23 cellular contexts compared by ENCODE assay signal in the genomic region with DNA sequence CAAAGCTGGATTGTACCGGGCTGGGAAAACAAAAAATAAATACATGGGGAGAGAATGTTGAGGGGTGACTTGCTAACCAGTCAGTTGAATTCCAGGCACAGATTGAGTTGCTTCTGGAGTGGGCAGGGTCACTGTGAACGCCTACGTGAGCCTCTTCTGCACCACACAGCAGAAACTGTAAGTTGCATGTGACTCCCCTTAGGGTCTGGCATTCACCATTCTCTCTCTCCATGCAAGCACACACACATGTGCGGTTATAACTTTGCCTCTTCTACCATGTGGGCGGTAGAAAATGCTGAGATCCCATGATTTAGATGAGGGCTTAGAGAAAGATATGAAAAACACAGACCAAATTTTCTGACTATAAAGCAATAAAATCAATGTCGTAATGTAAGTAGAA.
DNase-seq lines count a peak whose midpoint lies in the region; TF ChIP-seq lines count a peak whose summit lies in the region.
"Had no signal": no experiment of that assay in that cellular context is flagged by ENCODE, and none has a peak within 500 bp of the region (broad histone marks: within the 10 kb centered on the region; RNA-seq: fewer than 3 reads in every experiment).

No MANE protein-coding gene starts in this region.

- H3K27me3 ChIP-seq in ACC112 (ENCODE audit: insufficient read depth, low read length): no peaks in the 10 kb centered on the region
- no peaks in the 10 kb centered on the region for H3K27me3 ChIP-seq in fibroblast of lung (ENCODE audit: control insufficient read depth, insufficient read depth, low read length)
- H3K27me3 ChIP-seq in trophoblast cell (ENCODE audit: insufficient read depth, low read length): no peaks in the 10 kb centered on the region
- no peaks in the 10 kb centered on the region for H3K27me3 ChIP-seq in H7 (ENCODE audit: control insufficient read depth, insufficient read depth, low read length)
- H3K27me3 ChIP-seq: BLaER1, neutrophil, tibial artery had no signal

- no peaks in the 10 kb centered on the region for H3K79me2 ChIP-seq in ACC112 (ENCODE audit: control insufficient read depth, insufficient read depth, low read length, unreplicated experiment)
- no peaks in the 10 kb centered on the region for H3K79me2 ChIP-seq in fibroblast of lung (ENCODE audit: control insufficient read depth, insufficient read depth, low read length)
- no peaks in the 10 kb centered on the region for H3K79me2 ChIP-seq in trophoblast cell (ENCODE audit: control insufficient read depth, insufficient read depth, low read length, poor library complexity)

- H4K12ac ChIP-seq in trophoblast cell (ENCODE audit: low read depth, low read length): no peak overlapping the region

- no peaks in the 10 kb centered on the region for H3K36me3 Mint-ChIP-seq in glutamatergic neuron (ENCODE audit: unreplicated experiment)

- no peak overlapping the region for H3K18ac ChIP-seq in trophoblast cell (ENCODE audit: low read length)

- H2AFZ ChIP-seq in ACC112 (ENCODE audit: low read length, unreplicated experiment) (no peak overlapping the region), fibroblast of lung (ENCODE audit: low read length) (no peak overlapping the region), trophoblast cell (ENCODE audit: insufficient read depth, low read length, poor library complexity) (no peak overlapping the region)

- no peak overlapping the region for H3K27ac Mint-ChIP-seq in glutamatergic neuron (ENCODE audit: unreplicated experiment)
- H3K27ac Mint-ChIP-seq: activated naive CD8-positive, alpha-beta T cell treated with anti-CD3 and anti-CD28 coated beads, Interleukin-2, amount 50 U/mL, for 24 hours; HFFc6; stimulated activated naive CD8-positive, alpha-beta T cell treated with anti-CD3 and anti-CD28 coated beads, Interleukin-15, Interleukin-2, amounts not matched to agents 100 ng/mL and 50 ng/mL, for 24 hours; T-helper 2 cell treated with Interferon-gamma antibody and Interleukin-4, amounts not matched to agents 5 μg/mL and 100 μg/mL, for 36 hours had no signal

- peak overlapping the region; percentile 91 for H3K27ac ChIP-seq in ACC112 (ENCODE audit: low read depth, low read length)
- peak overlapping the region; percentile 83 for H3K27ac ChIP-seq in fibroblast of lung (ENCODE audit: insufficient read depth, low read length)
- no peak overlapping the region for H3K27ac ChIP-seq in trophoblast cell (ENCODE audit: low read depth, low read length)
- H3K27ac ChIP-seq: BLaER1, HL-60, neutrophil, psoas muscle, tibial artery had no signal

- H3K9me3 ChIP-seq in fibroblast of lung (ENCODE audit: control insufficient read depth, insufficient read depth, low read depth, low read length): no peaks in the 10 kb centered on the region
- H3K9me3 ChIP-seq in trophoblast cell (ENCODE audit: insufficient read depth, low read depth, low read length): peaks cover 12% of the 10 kb centered on the region
- H3K9me3 ChIP-seq: neutrophil, psoas muscle, tibial artery had no signal

- H4K8ac ChIP-seq in trophoblast cell (ENCODE audit: low read depth, low read length): no peak overlapping the region

- H3K9me3 Mint-ChIP-seq in glutamatergic neuron (ENCODE audit: unreplicated experiment): no peaks in the 10 kb centered on the region
- H3K9me3 Mint-ChIP-seq: activated naive CD8-positive, alpha-beta T cell treated with anti-CD3 and anti-CD28 coated beads, Interleukin-2, amount 50 U/mL, for 24 hours; HFFc6; stimulated activated naive CD8-positive, alpha-beta T cell treated with anti-CD3 and anti-CD28 coated beads, Interleukin-15, Interleukin-2, amounts not matched to agents 100 ng/mL and 50 ng/mL, for 24 hours; T-helper 2 cell treated with Interferon-gamma antibody and Interleukin-4, amounts not matched to agents 5 μg/mL and 100 μg/mL, for 36 hours had no signal

- no peak overlapping the region for H3K23ac ChIP-seq in trophoblast cell (ENCODE audit: low read length)

- H2BK120ac ChIP-seq in trophoblast cell (ENCODE audit: insufficient read depth, low read length, poor library complexity): no peak overlapping the region

- peaks cover 9% of the 10 kb centered on the region for H3K79me1 ChIP-seq in trophoblast cell (ENCODE audit: low read length)

- H3K4me3 Mint-ChIP-seq in glutamatergic neuron (ENCODE audit: unreplicated experiment): no peak overlapping the region
- H3K4me3 Mint-ChIP-seq: activated naive CD8-positive, alpha-beta T cell treated with anti-CD3 and anti-CD28 coated beads, Interleukin-2, amount 50 U/mL, for 24 hours; HFFc6; stimulated activated naive CD8-positive, alpha-beta T cell treated with anti-CD3 and anti-CD28 coated beads, Interleukin-15, Interleukin-2, amounts not matched to agents 100 ng/mL and 50 ng/mL, for 24 hours; T-helper 2 cell treated with Interferon-gamma antibody and Interleukin-4, amounts not matched to agents 5 μg/mL and 100 μg/mL, for 36 hours had no signal

- no peak for TF ChIP-seq CTCF in fibroblast of lung (conservative IDR thresholded peaks at IDR 0.05 in 1 of 2, IDR thresholded peaks at IDR 0.05 in 1 of 2; ENCODE audit: low read depth in 1 of 2, low read length in 2 of 2)
- no peak for TF ChIP-seq CTCF in glutamatergic neuron (IDR thresholded peaks at IDR 0.05; ENCODE audit: partially characterized antibody, unreplicated experiment)

- H3K4ac ChIP-seq in trophoblast cell (ENCODE audit: low read depth, low read length): no peak overlapping the region

- H4K91ac ChIP-seq in trophoblast cell (ENCODE audit: low read depth, low read length): peak overlapping the region; percentile 8

- H3K4me3 ChIP-seq in ACC112 (ENCODE audit: low read depth, low read length): no peak overlapping the region
- no peak overlapping the region for H3K4me3 ChIP-seq in fibroblast of lung (replicated peaks in 1 of 4; ENCODE audit: control extremely low read depth in 1 of 4, insufficient read depth in 1 of 4, low read depth in 3 of 4, low read length in 4 of 4)
- no peak overlapping the region for H3K4me3 ChIP-seq in trophoblast cell (ENCODE audit: low read depth, low read length)
- H3K4me3 ChIP-seq in H7 (ENCODE audit: insufficient read depth, low read depth, low read length): no peak overlapping the region
- H3K4me3 ChIP-seq: BLaER1, psoas muscle, tibial artery had no signal

- peaks cover 39% of the 10 kb centered on the region for H3K4me1 ChIP-seq in ACC112 (ENCODE audit: control insufficient read depth, insufficient read depth, low read length, unreplicated experiment)
- peaks cover 20% of the 10 kb centered on the region for H3K4me1 ChIP-seq in fibroblast of lung (ENCODE audit: control insufficient read depth, extremely low read depth, insufficient read depth, low read length)
- H3K4me1 ChIP-seq in trophoblast cell (ENCODE audit: control insufficient read depth in 1 of 2, insufficient read depth in 2 of 2, low read length in 2 of 2): peaks cover 8 to 11% of the 10 kb centered on the region in 2 experiments
- H3K4me1 ChIP-seq: BLaER1, psoas muscle, tibial artery had no signal

- no peak overlapping the region for H2BK5ac ChIP-seq in trophoblast cell (ENCODE audit: low read depth, low read length, poor library complexity)

- DNase-seq in RPMI7951 (ENCODE audit: low read depth) (peak; percentile 79), fibroblast of lung (ENCODE audit: low read depth in 2 of 2) (no peak), trophoblast cell (no peak), H7 (no peak), DMS153 treated with DMSO at 0.1 percent for 48 hours (lab: John Stamatoyannopoulos, UW; ENCODE audit: unreplicated experiment) (no peak), glutamatergic neuron (no peak), COLO829 (ENCODE audit: low spot score) (no peak)
- DNase-seq: activated CD4-positive, alpha-beta T cell treated with anti-CD3 and anti-CD28 coated beads for 4 hours; activated naive CD8-positive, alpha-beta T cell treated with anti-CD3 and anti-CD28 coated beads, Interleukin-2, amount 50 U/mL, for 24 hours; activated T-cell treated with anti-CD3 and anti-CD28 coated beads, Interleukin-2, amount 50 U/mL, for 48 hours; DMS79 treated with DMSO at 0.1 percent for 48 hours; effector CD4-positive, alpha-beta T cell; Karpas-422; NCI-H1436 had no signal

- H3K36me3 ChIP-seq in ACC112 (ENCODE audit: insufficient read depth, low read length): no peaks in the 10 kb centered on the region
- no peaks in the 10 kb centered on the region for H3K36me3 ChIP-seq in fibroblast of lung (ENCODE audit: control insufficient read depth, insufficient read depth, low read length)
- no peaks in the 10 kb centered on the region for H3K36me3 ChIP-seq in trophoblast cell (ENCODE audit: control insufficient read depth in 1 of 2, insufficient read depth in 2 of 2, low read length in 2 of 2)
- no peaks in the 10 kb centered on the region for H3K36me3 ChIP-seq in H7 (replicated peaks; ENCODE audit: control insufficient read depth, insufficient read depth, low read length)
- H3K36me3 ChIP-seq: BLaER1, neutrophil, tibial artery had no signal

- no peaks in the 10 kb centered on the region for H3K4me1 Mint-ChIP-seq in glutamatergic neuron (ENCODE audit: low read depth, unreplicated experiment)
- H3K4me1 Mint-ChIP-seq: activated naive CD8-positive, alpha-beta T cell treated with anti-CD3 and anti-CD28 coated beads, Interleukin-2, amount 50 U/mL, for 24 hours had no signal

- no peaks in the 10 kb centered on the region for H4K20me1 ChIP-seq in fibroblast of lung (ENCODE audit: control insufficient read depth, extremely low read depth, insufficient read depth, low read length)
- H4K20me1 ChIP-seq: BLaER1 had no signal

- no peak overlapping the region for H3K14ac ChIP-seq in trophoblast cell (ENCODE audit: low read length)

- no peak overlapping the region for H2AK5ac ChIP-seq in trophoblast cell (ENCODE audit: low read length)

- H3K4me2 ChIP-seq in fibroblast of lung (ENCODE audit: extremely low read depth, insufficient read depth, low read length) (no peak overlapping the region), trophoblast cell (ENCODE audit: low read length) (no peak overlapping the region)
- H3K4me2 ChIP-seq: BLaER1 had no signal

- no CpG with 5 or more reads among the region's 6 CpGs for WGBS in trophoblast cell (ENCODE audit: extremely low coverage, insufficient coverage, insufficient read length)

- no peak overlapping the region for H3K9ac ChIP-seq in fibroblast of lung (ENCODE audit: insufficient read depth, low read length)
- no peak overlapping the region for H3K9ac ChIP-seq in trophoblast cell (ENCODE audit: low read length)
- H3K9ac ChIP-seq: BLaER1 had no signal

- H3K27me3 Mint-ChIP-seq in glutamatergic neuron (ENCODE audit: unreplicated experiment): peaks cover 2% of the 10 kb centered on the region

- H2BK12ac ChIP-seq in trophoblast cell (ENCODE audit: low read length): no peak overlapping the region
